In genomic region chr22:36965716-36966115, GRCh38 we compare ENCODE assay signal across 16 cellular contexts. TPM values are rescaled to one million over a fixed set of nuclear protein-coding genes. Genes with fewer than 3 reads are reported as not detected.
"Had no signal": no experiment of that assay in that cellular context is flagged by ENCODE, and none has a peak within 500 bp of the region (broad histone marks: within the 10 kb centered on the region; RNA-seq: fewer than 3 reads in every experiment).

No MANE protein-coding gene starts in this region.

- H3K27ac ChIP-seq: foreskin keratinocyte, left ventricle myocardium inferior, tibial artery, uterus had no signal

- H3K4me1 ChIP-seq: foreskin keratinocyte, left ventricle myocardium inferior, tibial artery, uterus had no signal

- H3K9me3 Mint-ChIP-seq: activated naive CD4-positive, alpha-beta T cell treated with anti-CD3 and anti-CD28 coated beads for 36 hours; activated naive CD8-positive, alpha-beta T cell treated with anti-CD3 and anti-CD28 coated beads, Interleukin-2, amount 50 U/mL, for 24 hours; effector memory CD8-positive, alpha-beta T cell; nephron had no signal

- H3K27me3 ChIP-seq: tibial artery, uterus had no signal

- H3K36me3 ChIP-seq: left ventricle myocardium inferior, tibial artery, uterus had no signal

- DNase-seq: activated CD4-positive, alpha-beta T cell treated with anti-CD3 and anti-CD28 coated beads, Interleukin-2, amount 50 U/mL, for 1 hour; activated naive CD4-positive, alpha-beta T cell treated with anti-CD3 and anti-CD28 coated beads for 36 hours; activated naive CD8-positive, alpha-beta T cell treated with anti-CD3 and anti-CD28 coated beads, Interleukin-2, amount 50 U/mL, for 24 hours; aorta; effector memory CD8-positive, alpha-beta T cell; foreskin keratinocyte; glutamatergic neuron; hypothalamus; left ventricle myocardium inferior; mesenchymal stem cell; T-helper 2 cell; tibial artery; uterus had no signal

- H3K4me1 Mint-ChIP-seq: activated naive CD8-positive, alpha-beta T cell treated with anti-CD3 and anti-CD28 coated beads, Interleukin-2, amount 50 U/mL, for 24 hours; nephron had no signal

- H3K4me3 ChIP-seq: left ventricle myocardium inferior, tibial artery, uterus had no signal

- H3K9me3 ChIP-seq: left ventricle myocardium inferior, tibial artery, uterus had no signal

- H3K27ac Mint-ChIP-seq: activated naive CD4-positive, alpha-beta T cell treated with anti-CD3 and anti-CD28 coated beads for 36 hours; activated naive CD8-positive, alpha-beta T cell treated with anti-CD3 and anti-CD28 coated beads, Interleukin-2, amount 50 U/mL, for 24 hours; effector memory CD8-positive, alpha-beta T cell; nephron had no signal

- H3K4me3 Mint-ChIP-seq: activated naive CD4-positive, alpha-beta T cell treated with anti-CD3 and anti-CD28 coated beads for 36 hours; activated naive CD8-positive, alpha-beta T cell treated with anti-CD3 and anti-CD28 coated beads, Interleukin-2, amount 50 U/mL, for 24 hours; effector memory CD8-positive, alpha-beta T cell; nephron had no signal

- ATAC-seq: activated CD4-positive, CD25-positive, alpha-beta regulatory T cell treated with anti-CD3 and anti-CD28 coated beads, Interleukin-2, amount 50 U/mL, for 24 hours; activated naive CD8-positive, alpha-beta T cell treated with anti-CD3 and anti-CD28 coated beads, Interleukin-2, amount 50 U/mL, for 24 hours; effector memory CD8-positive, alpha-beta T cell; foreskin keratinocyte; sciatic nerve had no signal

RNA-seq across cellular contexts. Expression of gene CSF2RB, which starts 52.3 kb away (rescaled TPM):
- total RNA-seq: foreskin keratinocyte had no signal
- polyA plus RNA-seq: foreskin keratinocyte had no signal
